24 cellular contexts compared by ENCODE assay signal in the genomic region with DNA sequence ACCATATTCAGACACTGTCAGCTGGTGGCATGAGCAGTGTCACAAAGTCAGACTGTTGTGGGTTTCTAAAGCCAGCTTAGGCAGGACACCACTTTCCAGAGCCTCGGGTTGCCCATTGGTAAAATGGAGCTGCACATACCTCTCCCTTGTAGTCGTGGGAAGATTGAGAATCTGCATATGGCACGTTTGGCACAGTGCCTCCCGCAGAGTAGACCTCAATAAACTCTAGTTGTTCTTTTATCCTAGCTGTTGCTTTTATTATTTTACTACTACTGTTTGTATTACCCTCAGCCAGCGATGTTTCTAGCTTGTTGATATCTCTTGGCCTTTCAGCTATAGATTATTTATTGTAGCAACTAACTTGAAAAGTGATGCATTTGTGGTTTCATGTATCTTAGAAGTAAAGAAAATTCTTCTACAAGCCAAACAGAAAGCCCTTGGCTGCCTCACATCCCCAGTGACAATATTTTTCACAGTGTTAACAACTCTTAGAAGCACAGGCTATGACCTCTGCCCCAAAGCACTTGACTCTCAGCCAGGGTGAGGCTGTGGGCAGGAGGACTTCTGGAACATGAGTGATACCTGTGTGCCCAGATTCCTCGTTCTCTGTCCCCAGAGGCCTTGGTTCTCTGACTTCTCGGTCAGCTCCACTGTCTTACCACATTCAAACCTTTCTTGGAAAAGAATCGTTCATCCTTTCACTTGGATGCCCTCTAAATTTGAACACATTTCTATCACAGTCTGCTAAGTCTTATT.
"Had no signal": no experiment of that assay in that cellular context is flagged by ENCODE, and none has a peak within 500 bp of the region (broad histone marks: within the 10 kb centered on the region; RNA-seq: fewer than 3 reads in every experiment).

No MANE protein-coding gene starts in this region.

- H3K4me3 Mint-ChIP-seq: activated CD8-positive, alpha-beta T cell treated with anti-CD3 and anti-CD28 coated beads for 36 hours; activated naive CD4-positive, alpha-beta T cell treated with anti-CD3 and anti-CD28 coated beads, Interleukin-2, amount 50 U/mL, for 24 hours; activated naive CD8-positive, alpha-beta T cell treated with anti-CD3 and anti-CD28 coated beads, Interleukin-2, amount 50 U/mL, for 24 hours; activated T-cell treated with anti-CD3 and anti-CD28 coated beads, Interleukin-2, amount 50 U/mL, for 4 hours; activated T-helper 17 cell treated with anti-CD3 and anti-CD28 coated beads, Interleukin-2, amount 50 U/mL, for 72 hours; central memory CD8-positive, alpha-beta T cell; nephron; WTC11 had no signal

- H3K27me3 Mint-ChIP-seq: activated CD8-positive, alpha-beta T cell treated with anti-CD3 and anti-CD28 coated beads for 36 hours; activated naive CD4-positive, alpha-beta T cell treated with anti-CD3 and anti-CD28 coated beads, Interleukin-2, amount 50 U/mL, for 24 hours; activated naive CD8-positive, alpha-beta T cell treated with anti-CD3 and anti-CD28 coated beads, Interleukin-2, amount 50 U/mL, for 24 hours; activated T-helper 17 cell treated with anti-CD3 and anti-CD28 coated beads, Interleukin-2, amount 50 U/mL, for 72 hours; central memory CD8-positive, alpha-beta T cell; progenitor cell of endocrine pancreas had no signal

- H3K27ac ChIP-seq: epithelial cell of prostate, lower lobe of right lung, tibial nerve had no signal

- H3K9me3 Mint-ChIP-seq: activated naive CD4-positive, alpha-beta T cell treated with anti-CD3 and anti-CD28 coated beads, Interleukin-2, amount 50 U/mL, for 24 hours; activated T-cell treated with anti-CD3 and anti-CD28 coated beads, Interleukin-2, amount 50 U/mL, for 4 hours; activated T-helper 17 cell treated with anti-CD3 and anti-CD28 coated beads, Interleukin-2, amount 50 U/mL, for 72 hours; central memory CD8-positive, alpha-beta T cell; nephron; WTC11 had no signal

- DNase-seq: activated CD4-positive, alpha-beta T cell treated with anti-CD3 and anti-CD28 coated beads for 1 hour; activated CD4-positive, alpha-beta T cell treated with anti-CD3 and anti-CD28 coated beads, Interleukin-2, amount 50 U/mL, for 1 hour; activated CD8-positive, alpha-beta T cell treated with anti-CD3 and anti-CD28 coated beads for 36 hours; activated gamma-delta T cell treated with Interleukin-2 at 50 U/mL for 16 hours; activated naive CD8-positive, alpha-beta T cell treated with anti-CD3 and anti-CD28 coated beads, Interleukin-2, amount 50 U/mL, for 24 hours; activated T-cell treated with anti-CD3 and anti-CD28 coated beads, Interleukin-2, amount 50 U/mL, for 4 hours; amygdala; dermis blood vessel endothelial cell; effector CD8-positive, alpha-beta T cell; lower lobe of right lung; mesenchymal stem cell; retina; stimulated activated CD4-positive, alpha-beta T cell treated with anti-CD3 and anti-CD28 coated beads, Interleukin-15, amount 100 ng/mL, for 24 hours; stimulated activated CD4-positive, alpha-beta T cell treated with anti-CD3 and anti-CD28 coated beads, Interleukin-2, amount 100 ng/mL, for 24 hours; stimulated activated naive CD4-positive, alpha-beta T cell treated with Interleukin-2 at 50 U/mL for 16 hours; T-helper 2 cell had no signal

- H3K9me3 ChIP-seq: lower lobe of right lung, tibial nerve had no signal

- H3K36me3 Mint-ChIP-seq: WTC11 had no signal

- H3K4me3 ChIP-seq: lower lobe of right lung, tibial nerve had no signal

- H3K36me3 ChIP-seq: lower lobe of right lung had no signal

- H3K27ac Mint-ChIP-seq: activated CD8-positive, alpha-beta T cell treated with anti-CD3 and anti-CD28 coated beads for 36 hours; activated naive CD4-positive, alpha-beta T cell treated with anti-CD3 and anti-CD28 coated beads, Interleukin-2, amount 50 U/mL, for 24 hours; activated naive CD8-positive, alpha-beta T cell treated with anti-CD3 and anti-CD28 coated beads, Interleukin-2, amount 50 U/mL, for 24 hours; activated T-helper 17 cell treated with anti-CD3 and anti-CD28 coated beads, Interleukin-2, amount 50 U/mL, for 72 hours; nephron; progenitor cell of endocrine pancreas; WTC11 had no signal

- H3K27me3 ChIP-seq: tibial nerve had no signal

- ATAC-seq: activated CD8-positive, alpha-beta T cell treated with anti-CD3 and anti-CD28 coated beads for 36 hours; activated naive CD8-positive, alpha-beta T cell treated with anti-CD3 and anti-CD28 coated beads, Interleukin-2, amount 50 U/mL, for 24 hours; activated T-cell treated with anti-CD3 and anti-CD28 coated beads, Interleukin-2, amount 50 U/mL, for 4 hours; activated T-helper 17 cell treated with anti-CD3 and anti-CD28 coated beads, Interleukin-2, amount 50 U/mL, for 72 hours; lower lobe of right lung; WTC11 had no signal

- H3K4me1 Mint-ChIP-seq: activated T-helper 17 cell treated with anti-CD3 and anti-CD28 coated beads, Interleukin-2, amount 50 U/mL, for 72 hours; WTC11 had no signal
